18 cellular contexts compared by ENCODE assay signal in the genomic region with DNA sequence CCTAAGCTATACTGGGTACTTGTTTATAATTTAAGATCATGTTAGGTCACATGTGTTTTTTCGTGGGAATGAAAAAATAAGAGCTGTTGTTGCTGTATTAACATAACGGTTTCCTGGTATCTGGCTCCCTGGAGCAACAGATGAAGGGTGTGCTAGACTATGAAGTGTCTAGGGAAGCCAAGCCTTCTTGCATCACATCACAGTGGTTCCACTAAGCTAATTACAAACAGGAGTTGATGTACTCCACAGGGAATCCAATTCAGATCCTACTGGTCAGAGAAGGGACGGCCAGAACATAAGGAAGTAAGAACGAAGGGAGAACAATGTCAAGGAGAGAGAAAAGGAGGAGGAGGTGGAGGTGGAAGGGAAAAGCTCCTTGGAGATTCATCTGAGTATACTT.
"Had no signal": no experiment of that assay in that cellular context is flagged by ENCODE, and none has a peak within 500 bp of the region (broad histone marks: within the 10 kb centered on the region; RNA-seq: fewer than 3 reads in every experiment).

No MANE protein-coding gene starts in this region.

- H2AFZ ChIP-seq: parathyroid adenoma had no signal

- H3K27ac ChIP-seq: body of pancreas, colonic mucosa, gastroesophageal sphincter, heart right ventricle, neutrophil, parathyroid adenoma, thoracic aorta had no signal

- H3K9ac ChIP-seq: parathyroid adenoma had no signal

- ATAC-seq: body of pancreas; esophagus mucosa; gastroesophageal sphincter; mucosa of descending colon; naive thymus-derived CD4-positive, alpha-beta T cell; stimulated activated effector memory CD8-positive, alpha-beta T cell treated with anti-CD3 and anti-CD28 coated beads, Interleukin-12 subunit alpha, Interleukin-12 subunit beta, amount 100 ng/mL, for 72 hours had no signal

- H3K9me3 ChIP-seq: body of pancreas, colonic mucosa, mucosa of descending colon, neutrophil, thoracic aorta had no signal

- H3K4me3 ChIP-seq: body of pancreas, colonic mucosa, gastroesophageal sphincter, heart right ventricle, mucosa of descending colon, thoracic aorta had no signal

- DNase-seq: activated CD4-positive, alpha-beta T cell treated with anti-CD3 and anti-CD28 coated beads, Interleukin-2, amount 50 U/mL, for 1 hour; activated CD4-positive, CD25-positive, alpha-beta regulatory T cell; activated naive CD8-positive, alpha-beta T cell treated with anti-CD3 and anti-CD28 coated beads for 36 hours; amygdala; body of pancreas; central memory CD4-positive, alpha-beta T cell; colonic mucosa; heart right ventricle; mammary epithelial cell; mucosa of descending colon; naive thymus-derived CD4-positive, alpha-beta T cell; stimulated activated CD4-positive, alpha-beta T cell treated with anti-CD3 and anti-CD28 coated beads, Interleukin-12 subunit alpha, Interleukin-12 subunit beta, amount 100 ng/mL, for 4 hours had no signal

- H3K27me3 ChIP-seq: body of pancreas, colonic mucosa, gastroesophageal sphincter, heart right ventricle, neutrophil had no signal

- H3K36me3 ChIP-seq: colonic mucosa, gastroesophageal sphincter, neutrophil, thoracic aorta had no signal

- H3K4me1 ChIP-seq: body of pancreas, colonic mucosa, gastroesophageal sphincter, heart right ventricle, parathyroid adenoma had no signal
